1 cellular context compared by ENCODE assay signal in the genomic region with DNA sequence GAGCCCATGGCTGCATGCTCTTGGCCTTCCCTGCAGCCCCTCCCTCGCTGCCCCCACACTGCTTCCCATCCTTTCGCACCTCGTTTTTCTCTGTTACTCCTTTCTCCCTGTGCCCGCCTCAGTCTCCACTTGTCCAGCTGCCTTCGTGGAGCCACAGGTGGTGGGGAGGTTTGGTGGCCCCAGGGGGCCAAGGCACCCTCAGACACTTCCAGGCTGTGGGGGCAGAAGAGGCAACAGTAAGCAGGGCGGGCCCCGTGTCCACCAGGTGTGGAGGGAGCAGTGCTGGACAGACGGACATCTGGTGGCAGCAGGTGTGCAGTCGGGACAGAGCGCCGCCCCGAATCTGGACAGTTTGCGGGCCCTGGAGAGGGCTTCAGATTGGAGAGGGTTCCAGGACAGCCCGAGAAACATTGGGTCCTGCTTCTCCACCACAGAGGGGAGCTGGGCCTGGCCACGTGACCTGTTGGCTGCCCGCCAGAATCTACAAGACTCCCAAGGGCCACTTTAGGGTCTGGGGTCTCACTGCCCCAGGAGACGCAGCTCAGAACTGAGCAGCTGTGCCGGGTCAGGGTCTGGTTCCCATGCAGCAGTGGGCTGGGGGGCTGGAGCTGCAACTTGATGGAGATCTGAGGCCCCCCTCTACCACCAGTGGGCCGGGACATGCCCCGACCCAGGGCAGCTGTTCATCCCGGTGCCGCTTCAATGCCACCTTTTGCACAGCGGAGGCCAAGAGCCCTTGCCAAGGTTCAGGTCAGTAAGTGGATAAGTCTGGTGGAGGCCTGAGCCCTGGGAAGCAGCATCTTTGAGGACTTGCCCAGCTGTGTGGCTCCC.
A peak's percentile ranks its signal among the peaks of the same experiment; 100 is the strongest.
TF ChIP-seq lines count a peak whose summit lies in the region.

No MANE protein-coding gene starts in this region.

TF ChIP-seq in HepG2, 621 proteins besides CTCF, POLR2A, EP300 and RAD21 (continued from another document):
- TF ChIP-seq THAP7 (CRISPR knock-in tag; IDR thresholded peaks at IDR 0.05) = no peak
- TF ChIP-seq ZNF230 (CRISPR knock-in tag; IDR thresholded peaks at IDR 0.05) = no peak
- no peak for TF ChIP-seq ZNF510 (CRISPR knock-in tag; IDR thresholded peaks at IDR 0.05; ENCODE audit: low read depth)
- TF ChIP-seq PHF20 (CRISPR knock-in tag; IDR thresholded peaks at IDR 0.05) = 0 out of 2 replicates have a peak, but pooled peaks have one; percentile 21
